Comparison of ENCODE assay signal across 8 cellular contexts in genomic region chr3:46496745-46497555, GRCh38. TPM values are rescaled to one million over a fixed set of nuclear protein-coding genes. Genes with fewer than 3 reads are reported as not detected.
DNase-seq lines count a peak whose midpoint lies in the region; ATAC-seq and TF ChIP-seq lines count a peak whose summit lies in the region.

No MANE protein-coding gene starts in this region.

- H3K27ac Mint-ChIP-seq in osteocyte (ENCODE audit: unreplicated experiment) = no peak overlapping the region

- H3K36me3 Mint-ChIP-seq in osteocyte (ENCODE audit: unreplicated experiment) = no peaks in the 10 kb centered on the region

- in situ Hi-C loops in G401 (cut with HindIII; ENCODE audit: low sequenced_read_pairs) = no loop called here

- H3K9ac ChIP-seq in adipocyte (ENCODE audit: low read length) = no peak overlapping the region

- H3K27me3 ChIP-seq in adipocyte (replicated peaks; ENCODE audit: control insufficient read depth, insufficient read depth, low read length) = peaks cover 10% of the 10 kb centered on the region
- H3K27me3 ChIP-seq in lower lobe of right lung (ENCODE audit: low read depth) = no peaks in the 10 kb centered on the region

- no peaks in the 10 kb centered on the region for H3K9me3 Mint-ChIP-seq in osteocyte (ENCODE audit: unreplicated experiment)

- H3K27me3 Mint-ChIP-seq in osteocyte (ENCODE audit: unreplicated experiment) = no peaks in the 10 kb centered on the region

- DNase-seq in OCI-M1 (lab: John Stamatoyannopoulos, UW) (peak; percentile 73), adipocyte (ENCODE audit: low read depth) (peak; percentile 24), osteocyte (ENCODE audit: extremely low spot score, unreplicated experiment) (peak; percentile 71), lower lobe of right lung (no peak), occipital lobe (lab: John Stamatoyannopoulos, UW) (no peak), G401 (ENCODE audit: low spot score) (no peak)

- no peak overlapping the region for H3K27ac ChIP-seq in lower lobe of right lung

- no peak overlapping the region for H3K4me3 Mint-ChIP-seq in osteocyte (ENCODE audit: unreplicated experiment)

- intact Hi-C loops in lower lobe of right lung (cut with DNase I) = no loop called here

- H3K4me3 ChIP-seq in GM12875 (ENCODE audit: low read depth, low read length) = no peak overlapping the region
- no peak overlapping the region for H3K4me3 ChIP-seq in adipocyte (ENCODE audit: low read length)
- H3K4me3 ChIP-seq in lower lobe of right lung = no peak overlapping the region

- TF ChIP-seq CTCF in GM12875 (IDR thresholded peaks at IDR 0.05; ENCODE audit: borderline replicate concordance, insufficient read depth, low read depth, low read length) = peak; percentile 55
- peak; percentile 47 for TF ChIP-seq CTCF in osteocyte (IDR thresholded peaks at IDR 0.05)
- TF ChIP-seq CTCF in lower lobe of right lung (IDR thresholded peaks at IDR 0.05) = no peak

- H3K4me1 ChIP-seq in adipocyte (ENCODE audit: control insufficient read depth, insufficient read depth, low read length) = peaks cover 5% of the 10 kb centered on the region
- H3K4me1 ChIP-seq in lower lobe of right lung = no peaks in the 10 kb centered on the region

- H3K36me3 ChIP-seq in adipocyte (ENCODE audit: control insufficient read depth, insufficient read depth, low read length, severe bottlenecking) (no peaks in the 10 kb centered on the region), lower lobe of right lung (no peaks in the 10 kb centered on the region)

- H3K4me1 Mint-ChIP-seq in osteocyte (ENCODE audit: unreplicated experiment) = peaks cover 6% of the 10 kb centered on the region

- no peaks in the 10 kb centered on the region for H3K9me3 ChIP-seq in adipocyte (ENCODE audit: control insufficient read depth, low read length)
- no peaks in the 10 kb centered on the region for H3K9me3 ChIP-seq in lower lobe of right lung

- ATAC-seq in GM21515 (IDR thresholded peaks at IDR 0.05; ENCODE audit: unreplicated experiment) = no peak
- ATAC-seq in lower lobe of right lung = no peak

RNA-seq across cellular contexts. Expression of gene RTP3, which starts 0.8 kb away (rescaled TPM):
- not detected in 2 replicates for total RNA-seq in osteocyte
- not detected for total RNA-seq in lower lobe of right lung
- not detected for total RNA-seq in occipital lobe
- total RNA-seq in G401 (2014; rRNA removed; shearing (Covaris generic)) = not detected in 2 replicates

RNA-seq across cellular contexts. Expression of gene LTF, which starts 32.2 kb away (rescaled TPM):
- total RNA-seq in osteocyte = not detected in 2 replicates
- 53.5 TPM for total RNA-seq in lower lobe of right lung
- total RNA-seq in occipital lobe = 3.6 TPM
- not detected in 2 replicates for total RNA-seq in G401 (2014; rRNA removed; shearing (Covaris generic))

Comparison
In these comparisons a context has a peak if more than half of its experiments do, and no peak if none do; other contexts are left out.
1. DNase-seq: peak in OCI-M1 (single experiment), adipocyte (single experiment) and osteocyte (single experiment); none in lower lobe of right lung (single experiment), occipital lobe (single experiment) and G401 (single experiment).
2. RNA of gene LTF, which starts 32.2 kb away (total RNA-seq): 53.5 TPM in lower lobe of right lung (single experiment); 3.6 TPM in occipital lobe (single experiment), not detected in osteocyte and not detected in G401; every median in the first group is over 10 times any median in the second.